ENCODE assay signal across 8 cellular contexts in the genomic region with DNA sequence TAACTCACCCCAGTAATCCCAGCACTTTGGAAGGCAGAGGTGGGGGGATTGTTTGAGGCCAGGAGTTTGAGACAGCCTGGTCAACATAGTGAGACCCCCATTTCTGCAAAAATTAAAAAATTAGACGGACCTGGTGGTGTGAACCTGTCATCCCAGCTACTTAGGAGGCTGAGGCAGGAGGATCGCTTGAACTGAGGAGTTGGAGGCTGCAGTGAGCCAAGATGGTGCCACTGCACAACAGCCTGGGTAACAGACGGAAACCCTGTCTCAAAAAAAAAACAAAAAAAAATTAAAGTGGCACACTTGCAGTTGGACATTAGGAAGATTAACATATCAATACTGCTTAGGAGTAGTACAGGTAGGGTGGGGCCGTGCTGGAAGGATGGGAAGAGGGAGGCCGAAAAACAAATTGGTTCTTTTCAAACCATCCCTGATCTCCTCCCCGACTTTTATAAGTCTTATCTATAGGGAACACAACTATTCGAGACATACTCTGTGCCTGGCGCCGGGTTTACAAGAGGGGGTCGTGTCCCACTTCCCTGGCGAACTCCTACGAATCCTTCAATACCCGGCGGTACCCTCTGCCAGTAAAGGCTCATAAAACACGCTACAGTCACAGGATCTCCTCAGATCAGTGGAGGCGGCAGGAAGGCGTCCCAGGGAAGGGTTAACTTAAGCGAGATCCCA. TPM values are rescaled to one million over a fixed set of nuclear protein-coding genes. Genes with fewer than 3 reads are reported as not detected.
A peak's percentile ranks its signal among the peaks of the same experiment; 100 is the strongest.
DNase-seq lines count a peak whose midpoint lies in the region; ATAC-seq and TF ChIP-seq lines count a peak whose summit lies in the region.

No MANE protein-coding gene starts in this region.

- no peak for TF ChIP-seq POLR2A in lower leg skin (IDR thresholded peaks at IDR 0.05)

- 17 to 21% methylated on average over 18 of the region's 18 CpGs for WGBS in lower leg skin, 2 donors

- peak overlapping the region; percentile 86 to 93 for H3K27ac ChIP-seq in ascending aorta

- peaks cover 8 to 9% of the 10 kb centered on the region in 2 donors for H3K36me3 ChIP-seq in ascending aorta

- H3K27ac Mint-ChIP-seq in activated T-cell treated with anti-CD3 and anti-CD28 coated beads, Interleukin-2, amount 50 U/mL, for 72 hours: peak overlapping the region; percentile 99
- H3K27ac Mint-ChIP-seq in type B pancreatic cell: peak overlapping the region; percentile 99

- peaks cover 24% of the 10 kb centered on the region for H3K4me1 Mint-ChIP-seq in activated T-cell treated with anti-CD3 and anti-CD28 coated beads, Interleukin-2, amount 50 U/mL, for 72 hours (ENCODE audit: low read depth)
- H3K4me1 Mint-ChIP-seq in type B pancreatic cell (ENCODE audit: unreplicated experiment): peaks cover 7% of the 10 kb centered on the region

- no peaks in the 10 kb centered on the region for H3K9me3 ChIP-seq in ascending aorta

- peaks cover 0 to 2% of the 10 kb centered on the region in 2 donors for H3K36me3 Mint-ChIP-seq in activated T-cell treated with anti-CD3 and anti-CD28 coated beads, Interleukin-2, amount 50 U/mL, for 72 hours (ENCODE audit: insufficient read depth in 2 of 2)
- peaks cover 12% of the 10 kb centered on the region for H3K36me3 Mint-ChIP-seq in type B pancreatic cell

- ATAC-seq in activated T-cell treated with anti-CD3 and anti-CD28 coated beads, Interleukin-2, amount 50 U/mL, for 72 hours (replicated peaks in 1 of 2): no peak
- ATAC-seq in HG03159 (IDR thresholded peaks at IDR 0.05; ENCODE audit: unreplicated experiment): no peak

- intact Hi-C loops in ascending aorta (cut with DNase I): loop anchor here (1.0 to 2.0 kb wide), 2 partner anchors 17 to 30 kb away; a partner anchor contains a TSS
- intact Hi-C loops in lower leg skin (cut with DNase I; ENCODE audit: low total_unique reads): no loop called here

- peak overlapping the region; percentile 88 to 96 for H3K4me3 Mint-ChIP-seq in activated T-cell treated with anti-CD3 and anti-CD28 coated beads, Interleukin-2, amount 50 U/mL, for 72 hours
- peak overlapping the region; percentile 95 for H3K4me3 Mint-ChIP-seq in type B pancreatic cell

- no peaks in the 10 kb centered on the region for H3K27me3 Mint-ChIP-seq in activated T-cell treated with anti-CD3 and anti-CD28 coated beads, Interleukin-2, amount 50 U/mL, for 72 hours (ENCODE audit: low read depth)
- no peaks in the 10 kb centered on the region for H3K27me3 Mint-ChIP-seq in type B pancreatic cell

- no peaks in the 10 kb centered on the region for H3K27me3 ChIP-seq in ascending aorta

- H3K4me3 ChIP-seq in ascending aorta: peak overlapping the region; percentile 70 to 84
- peak overlapping the region; percentile 72 for H3K4me3 ChIP-seq in lower leg skin (ENCODE audit: low read depth, poor library complexity, severe bottlenecking)

- peaks cover 0 to 9% of the 10 kb centered on the region in 2 donors for H3K4me1 ChIP-seq in ascending aorta

- no peak for DNase-seq in activated T-cell treated with anti-CD3 and anti-CD28 coated beads, Interleukin-2, amount 50 U/mL, for 72 hours
- no peak for DNase-seq in activated T-cell treated with anti-CD3 and anti-CD28 coated beads, Interleukin-2, amount 50 U/mL, for 1 hour
- DNase-seq in ascending aorta (ENCODE audit: low spot score in 2 of 2): no peak
- no peak for DNase-seq in lower leg skin (ENCODE audit: low spot score in 2 of 2)
- no peak for DNase-seq in type B pancreatic cell (ENCODE audit: extremely low spot score, unreplicated experiment)
- no peak for DNase-seq in NCI-H774 (lab: John Stamatoyannopoulos, UW)
- no peak for DNase-seq in GM19240 (ENCODE audit: insufficient read length, low spot score)

- no peaks in the 10 kb centered on the region for H3K9me3 Mint-ChIP-seq in activated T-cell treated with anti-CD3 and anti-CD28 coated beads, Interleukin-2, amount 50 U/mL, for 72 hours
- H3K9me3 Mint-ChIP-seq in type B pancreatic cell: no peaks in the 10 kb centered on the region

- TF ChIP-seq CTCF in ascending aorta (IDR thresholded peaks at IDR 0.05) (no peak), lower leg skin (IDR thresholded peaks at IDR 0.05) (no peak), type B pancreatic cell (conservative IDR thresholded peaks at IDR 0.05) (no peak)

RNA-seq across cellular contexts. Expression of a gene that starts 0.6 kb away (rescaled TPM):
- total RNA-seq in activated T-cell treated with anti-CD3 and anti-CD28 coated beads, Interleukin-2, amount 50 U/mL, for 72 hours: 10 to 100 TPM; 76.7 to 88.1 TPM
- 103 TPM for total RNA-seq in ascending aorta
- total RNA-seq in lower leg skin: 10 to 100 TPM; 37.1 to 74.3 (median 42.1) TPM
- total RNA-seq in type B pancreatic cell (ENCODE audit: low replicate concordance): 50.9 and 77.7 TPM in 2 replicates

RNA-seq across cellular contexts. Expression of a gene that starts 0.9 kb away (rescaled TPM):
- 10 to 100 TPM; 11.1 to 18.8 TPM for total RNA-seq in activated T-cell treated with anti-CD3 and anti-CD28 coated beads, Interleukin-2, amount 50 U/mL, for 72 hours
- total RNA-seq in ascending aorta (1.4 TPM), lower leg skin (1 to 10 TPM; 3.8 to 8.4 (median 6.5) TPM), type B pancreatic cell (ENCODE audit: low replicate concordance) (7.2 and 36.0 TPM in 2 replicates)

RNA-seq across cellular contexts. Expression of a gene that starts 8.2 kb away (rescaled TPM):
- 1 to 10 TPM; 3.2 to 3.4 TPM for total RNA-seq in activated T-cell treated with anti-CD3 and anti-CD28 coated beads, Interleukin-2, amount 50 U/mL, for 72 hours
- not detected for total RNA-seq in ascending aorta
- total RNA-seq in lower leg skin: 1 to 10 TPM; 1.6 to 8.7 (median 6.0) TPM
- 2.7 and 2.8 TPM in 2 replicates for total RNA-seq in type B pancreatic cell (ENCODE audit: low replicate concordance)

RNA-seq across cellular contexts. Expression of a gene that starts 17.1 kb away (rescaled TPM):
- total RNA-seq in activated T-cell treated with anti-CD3 and anti-CD28 coated beads, Interleukin-2, amount 50 U/mL, for 72 hours: 10 to 100 TPM in 1 of 2 donors, 1 to 10 TPM in 1; 9.3 to 10.5 TPM
- 29.6 TPM for total RNA-seq in ascending aorta
- 10 to 100 TPM; 18.6 to 24.6 (median 21.0) TPM for total RNA-seq in lower leg skin
- 25.7 and 28.5 TPM in 2 replicates for total RNA-seq in type B pancreatic cell (ENCODE audit: low replicate concordance)

RNA-seq across cellular contexts. Expression of a gene that starts 17.3 kb away (rescaled TPM):
- 100 to 1,000 TPM; 270 to 332 TPM for total RNA-seq in activated T-cell treated with anti-CD3 and anti-CD28 coated beads, Interleukin-2, amount 50 U/mL, for 72 hours
- 52.2 TPM for total RNA-seq in ascending aorta
- total RNA-seq in lower leg skin: 10 to 100 TPM; 41.5 to 52.2 (median 50.4) TPM
- 121 and 244 TPM in 2 replicates for total RNA-seq in type B pancreatic cell (ENCODE audit: low replicate concordance)
